18 cellular contexts compared by ENCODE assay signal in genomic region chr2:188022389-188022788, GRCh38.
DNase-seq lines count a peak whose midpoint lies in the region; TF ChIP-seq lines count a peak whose summit lies in the region.
"Had no signal": no experiment of that assay in that cellular context is flagged by ENCODE, and none has a peak within 500 bp of the region (broad histone marks: within the 10 kb centered on the region; RNA-seq: fewer than 3 reads in every experiment).

No MANE protein-coding gene starts in this region.

- no TSS peak for BruUV-seq in A673 (replicated peaks; lab: Mats Ljungman, UMichigan)

- intact Hi-C loops in A673 (cut with micrococcal nuclease; ENCODE audit: unreplicated experiment) (no loop called here), colonic mucosa (cut with DNase I) (no loop called here)

- no peak overlapping the region for H3K4me3 ChIP-seq in A673 (ENCODE audit: low read depth, low read length, poor library complexity, severe bottlenecking)
- no peak overlapping the region for H3K4me3 ChIP-seq in HEK293 (ENCODE audit: low read depth, low read length)
- H3K4me3 ChIP-seq in Loucy (ENCODE audit: low read length, poor library complexity, severe bottlenecking), result no peak overlapping the region
- no peak overlapping the region for H3K4me3 ChIP-seq in colonic mucosa
- H3K4me3 ChIP-seq: BLaER1 treated with 17β-estradiol and CSF1 and Interleukin-3, amounts not matched to agents 10 nM and 100 nM had no signal

- no peaks in the 10 kb centered on the region for H3F3A ChIP-seq in Loucy (ENCODE audit: low read depth)

- H3K27me3 ChIP-seq in A673 (replicated peaks; ENCODE audit: insufficient read depth, low read depth, low read length, poor library complexity) (no peaks in the 10 kb centered on the region), Loucy (ENCODE audit: insufficient read depth, low read length, poor library complexity, severe bottlenecking) (no peaks in the 10 kb centered on the region), colonic mucosa (no peaks in the 10 kb centered on the region)
- H3K27me3 ChIP-seq: BLaER1 treated with 17β-estradiol and CSF1 and Interleukin-3, amounts not matched to agents 10 nM and 100 nM had no signal

- H3K9me2 ChIP-seq in Loucy (replicated peaks; ENCODE audit: low read depth, low read length), result no peaks in the 10 kb centered on the region

- no peak overlapping the region for H3K9ac ChIP-seq in Loucy (ENCODE audit: low read depth, low read length, poor library complexity, severe bottlenecking)
- H3K9ac ChIP-seq in colonic mucosa (ENCODE audit: low read depth in 2 of 2, low read length in 2 of 2), result no peak overlapping the region
- H3K9ac ChIP-seq: BLaER1 treated with 17β-estradiol and CSF1 and Interleukin-3, amounts not matched to agents 10 nM and 100 nM had no signal

- no peaks in the 10 kb centered on the region for H3K79me2 ChIP-seq in Loucy (ENCODE audit: insufficient read depth, low read length)

- CTCF ChIA-PET in A673 (lab: Charles Lee), result no interaction called here
- CTCF ChIA-PET in HEK293 (lab: Yijun Ruan, JAX), result interaction anchor here (0.6 kb wide), 1 partner anchor 178 kb away, joined by 5 read pairs; no protein-coding TSS in a partner anchor

- TF ChIP-seq CTCF in A673 (conservative IDR thresholded peaks at IDR 0.05; ENCODE audit: low read depth, low read length) (no peak), HEK293 (tag by site-specific recombination; IDR thresholded peaks at IDR 0.05) (no peak), Loucy (conservative IDR thresholded peaks at IDR 0.05; ENCODE audit: low read length) (no peak), colonic mucosa (IDR thresholded peaks at IDR 0.05) (no peak)

- no peak overlapping the region for H2AFZ ChIP-seq in Loucy (ENCODE audit: low read length)

- H4K20me1 ChIP-seq in Loucy (ENCODE audit: insufficient read depth, low read length, poor library complexity, severe bottlenecking), result no peaks in the 10 kb centered on the region
- H4K20me1 ChIP-seq: BLaER1 treated with 17β-estradiol and CSF1 and Interleukin-3, amounts not matched to agents 10 nM and 100 nM had no signal

- H3K27ac ChIP-seq in A673 (ENCODE audit: low read depth, low read length, poor library complexity, severe bottlenecking) (no peak overlapping the region), HEK293 (ENCODE audit: extremely low read depth, low read depth, low read length) (no peak overlapping the region), colonic mucosa (no peak overlapping the region)
- H3K27ac ChIP-seq: BLaER1 treated with 17β-estradiol and CSF1 and Interleukin-3, amounts not matched to agents 10 nM and 100 nM; C4-2B had no signal

- DNase-seq in A673 (ENCODE audit: low spot score), result peak; percentile 1
- peak; percentile 2 for DNase-seq in foreskin melanocyte
- DNase-seq in colonic mucosa, result no peak
- DNase-seq in hippocampal formation (lab: John Stamatoyannopoulos, UW), result no peak
- DNase-seq in medulla oblongata (ENCODE audit: extremely low spot score), result no peak
- no peak for DNase-seq in cerebellar cortex (ENCODE audit: low spot score)
- DNase-seq: 8988T; AML-193; Caco-2; Calu3; CD4-positive, alpha-beta T cell; CD8-positive, alpha-beta T cell; DMS79 treated with DMSO at 0.1 percent for 48 hours; GF-D8 had no signal

- no peaks in the 10 kb centered on the region for H3K9me3 ChIP-seq in A673 (ENCODE audit: low read depth, low read length, poor library complexity, severe bottlenecking)
- H3K9me3 ChIP-seq in HEK293 (ENCODE audit: control insufficient read depth, insufficient read depth, low read depth, low read length), result no peaks in the 10 kb centered on the region
- H3K9me3 ChIP-seq in Loucy (ENCODE audit: insufficient read depth, low read depth, low read length), result peaks cover 7% of the 10 kb centered on the region; the same call in 1 of the 2 replicates
- no peaks in the 10 kb centered on the region for H3K9me3 ChIP-seq in colonic mucosa

- POLR2A ChIA-PET in A673 (lab: Charles Lee; ENCODE audit: low non-redundant PET), result interaction anchor here (0.6 kb wide), 1 partner anchor 420 kb away, joined by 3 read pairs; no protein-coding TSS in a partner anchor
- POLR2A ChIA-PET in HEK293 (lab: Yijun Ruan, JAX), result interaction anchor here (1.2 kb wide), 1 partner anchor 270 kb away, joined by 3 read pairs; no protein-coding TSS in a partner anchor

- peak overlapping the region; percentile 30 for H3K4me2 ChIP-seq in Loucy (ENCODE audit: low read depth, low read length, poor library complexity, severe bottlenecking)
- H3K4me2 ChIP-seq: BLaER1 treated with 17β-estradiol and CSF1 and Interleukin-3, amounts not matched to agents 10 nM and 100 nM had no signal

- no peaks in the 10 kb centered on the region for H3K36me3 ChIP-seq in A673 (ENCODE audit: insufficient read depth, low read length, poor library complexity, severe bottlenecking)
- H3K36me3 ChIP-seq in HEK293 (ENCODE audit: control insufficient read depth in 2 of 2, insufficient read depth in 1 of 2, low read length in 2 of 2), result no peaks in the 10 kb centered on the region
- H3K36me3 ChIP-seq in Loucy (ENCODE audit: insufficient read depth, low read length), result no peaks in the 10 kb centered on the region
- H3K36me3 ChIP-seq in colonic mucosa, result no peaks in the 10 kb centered on the region
- H3K36me3 ChIP-seq: BLaER1 treated with 17β-estradiol and CSF1 and Interleukin-3, amounts not matched to agents 10 nM and 100 nM had no signal

- H3K4me1 ChIP-seq in A673 (ENCODE audit: insufficient read depth, low read length, poor library complexity, severe bottlenecking), result peaks cover 3% of the 10 kb centered on the region
- H3K4me1 ChIP-seq in HEK293 (ENCODE audit: control insufficient read depth, insufficient read depth, low read length), result no peaks in the 10 kb centered on the region
- peaks cover 18% of the 10 kb centered on the region for H3K4me1 ChIP-seq in Loucy (ENCODE audit: insufficient read depth, low read length, poor library complexity, severe bottlenecking)
- no peaks in the 10 kb centered on the region for H3K4me1 ChIP-seq in colonic mucosa
- H3K4me1 ChIP-seq: BLaER1 treated with 17β-estradiol and CSF1 and Interleukin-3, amounts not matched to agents 10 nM and 100 nM; Caco-2 had no signal

TF ChIP-seq in HEK293, 187 proteins besides CTCF, POLR2A, EP300 and RAD21:
- TF ChIP-seq ZNF585B (tag by site-specific recombination; IDR thresholded peaks at IDR 0.05), result 0 out of 2 replicates have a peak, but pooled peaks have one; percentile 17
- TF ChIP-seq EGR2 (tag by site-specific recombination; IDR thresholded peaks at IDR 0.05; ENCODE audit: low read depth), result no peak
- no peak for TF ChIP-seq ZNF239 (tag by site-specific recombination; IDR thresholded peaks at IDR 0.05)
- TF ChIP-seq ZSCAN16 (tag by site-specific recombination; IDR thresholded peaks at IDR 0.05), result no peak
- TF ChIP-seq ZNF155 (tag by site-specific recombination; IDR thresholded peaks at IDR 0.05), result no peak
- TF ChIP-seq PRDM6 (tag by site-specific recombination; IDR thresholded peaks at IDR 0.05), result peak; percentile 59; the same call in 1 of the 2 replicates
- TF ChIP-seq REPIN1 (tag by site-specific recombination; IDR thresholded peaks at IDR 0.05; ENCODE audit: low read depth), result no peak
- TF ChIP-seq ZNF513 (tag by site-specific recombination; IDR thresholded peaks at IDR 0.05), result no peak

Comparison
In these comparisons a context has a peak if more than half of its experiments do, and no peak if none do; other contexts are left out.
1. DNase-seq: peak in A673 (single experiment) and foreskin melanocyte (single experiment); none in colonic mucosa (single experiment), hippocampal formation (0 of 2), medulla oblongata (single experiment) and cerebellar cortex (single experiment).